Comparison of ENCODE assay signal across 12 cellular contexts in the genomic region with DNA sequence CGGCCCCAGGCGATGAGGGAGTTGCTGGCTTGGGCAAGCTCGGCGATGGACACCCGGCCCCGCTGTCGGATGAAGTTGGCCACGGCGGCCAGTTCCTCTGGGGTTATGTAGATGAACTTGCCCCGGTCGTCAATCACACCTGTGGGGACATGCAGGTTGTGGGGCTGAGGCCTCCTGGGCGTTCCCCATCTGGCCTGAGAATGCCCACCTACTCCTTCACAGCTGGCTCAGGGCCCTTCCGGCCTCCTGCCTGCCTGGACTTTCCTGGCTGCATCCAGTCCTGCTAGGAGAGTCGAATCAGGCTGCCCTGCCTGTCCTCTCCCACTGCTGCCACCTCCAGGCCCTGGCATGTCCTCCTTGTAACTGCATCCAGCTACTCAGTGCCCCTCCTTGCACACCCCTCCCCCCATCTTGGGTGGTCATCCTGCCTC.
"Had no signal": no experiment of that assay in that cellular context is flagged by ENCODE, and none has a peak within 500 bp of the region (broad histone marks: within the 10 kb centered on the region; RNA-seq: fewer than 3 reads in every experiment).

No MANE protein-coding gene starts in this region.

- DNase-seq: activated CD4-positive, alpha-beta T cell treated with anti-CD3 and anti-CD28 coated beads, Interleukin-2, amount 50 U/mL, for 4 hours; activated T-cell treated with anti-CD3 and anti-CD28 coated beads, Interleukin-2, amount 50 U/mL, for 72 hours; cortex of kidney; erythroblast; hippocampal formation; naive thymus-derived CD4-positive, alpha-beta T cell; T-helper 2 cell had no signal

- H3K27ac Mint-ChIP-seq: activated T-cell treated with anti-CD3 and anti-CD28 coated beads, Interleukin-2, amount 50 U/mL, for 72 hours; stimulated activated memory B cell treated with anti-CD40 and anti-IgM and Interleukin-4, amounts not matched to agents 10 μg/mL and 1 μg/mL and 100 μg/mL, for 72 hours; type B pancreatic cell had no signal

- H3K27me3 ChIP-seq: cardiac muscle cell had no signal

- H3K27me3 Mint-ChIP-seq: naive thymus-derived CD4-positive, alpha-beta T cell; stimulated activated memory B cell treated with anti-CD40 and anti-IgM and Interleukin-4, amounts not matched to agents 10 μg/mL and 1 μg/mL and 100 μg/mL, for 72 hours; type B pancreatic cell had no signal

- H3K9me3 Mint-ChIP-seq: activated T-cell treated with anti-CD3 and anti-CD28 coated beads, Interleukin-2, amount 50 U/mL, for 72 hours; naive thymus-derived CD4-positive, alpha-beta T cell; stimulated activated memory B cell treated with anti-CD40 and anti-IgM and Interleukin-4, amounts not matched to agents 10 μg/mL and 1 μg/mL and 100 μg/mL, for 72 hours; type B pancreatic cell had no signal

- H3K4me3 ChIP-seq: cardiac muscle cell, lung, skin epidermis had no signal

- H3K4me3 Mint-ChIP-seq: activated T-cell treated with anti-CD3 and anti-CD28 coated beads, Interleukin-2, amount 50 U/mL, for 72 hours; naive thymus-derived CD4-positive, alpha-beta T cell; stimulated activated memory B cell treated with anti-CD40 and anti-IgM and Interleukin-4, amounts not matched to agents 10 μg/mL and 1 μg/mL and 100 μg/mL, for 72 hours; type B pancreatic cell had no signal

- H3K27ac ChIP-seq: cardiac muscle cell, skin epidermis had no signal
